ENCODE assay signal across 8 cellular contexts in the genomic region with DNA sequence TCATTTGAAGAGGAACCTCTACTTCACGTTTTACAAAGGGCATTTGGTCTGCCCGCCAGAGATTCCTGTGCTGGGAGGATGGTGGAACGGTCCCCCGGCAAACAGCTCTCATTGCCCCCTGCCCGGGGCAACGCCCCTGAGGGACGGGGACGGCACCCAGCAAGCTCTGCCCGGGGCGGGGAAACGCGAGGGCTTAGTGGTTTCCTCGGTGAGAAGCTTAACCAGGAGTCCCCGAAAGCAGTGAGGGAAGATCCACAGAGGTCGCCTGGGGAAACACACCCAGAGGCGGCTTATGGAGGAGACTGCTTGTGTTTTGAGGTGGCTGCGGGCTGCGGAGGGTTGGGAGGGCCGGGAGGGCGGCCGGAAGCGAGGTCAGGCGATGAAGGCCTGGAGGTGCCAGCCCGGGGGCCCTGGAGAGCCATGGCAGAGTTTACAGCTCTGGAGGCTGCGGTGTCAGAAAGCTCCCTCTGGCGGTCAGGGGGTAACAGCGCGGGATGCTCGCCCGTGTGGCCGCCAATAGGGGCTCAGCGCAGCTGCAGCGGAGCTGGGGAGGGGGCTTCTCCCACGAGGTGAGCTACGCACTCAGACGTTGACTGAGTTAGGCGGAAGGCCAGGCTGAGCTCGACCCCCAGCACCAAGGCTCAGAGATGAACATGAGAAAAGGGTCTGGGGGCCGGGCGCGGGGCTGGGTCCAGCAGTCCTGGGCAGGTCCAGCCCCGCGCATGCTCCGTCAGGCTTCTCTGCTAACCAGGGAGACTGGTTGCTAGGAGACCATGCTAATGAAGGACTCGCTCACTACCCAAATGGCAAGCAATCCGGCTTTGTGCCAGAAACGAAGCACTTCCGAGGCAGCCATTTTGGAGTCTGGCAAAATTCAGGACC. TPM values are rescaled to one million over a fixed set of nuclear protein-coding genes. Genes with fewer than 3 reads are reported as not detected.
A peak's percentile ranks its signal among the peaks of the same experiment; 100 is the strongest.
DNase-seq lines count a peak whose midpoint lies in the region; ATAC-seq, FAIRE-seq and TF ChIP-seq lines count a peak whose summit lies in the region.

No MANE protein-coding gene starts in this region.

- peak overlapping the region; percentile 99 for H3K27ac Mint-ChIP-seq in T-helper 17 cell

- peak; percentile 54 for ATAC-seq in GM18499 (IDR thresholded peaks at IDR 0.05; ENCODE audit: insufficient read depth, unreplicated experiment)
- peak; percentile 58 for ATAC-seq in HG02938 (IDR thresholded peaks at IDR 0.05; ENCODE audit: unreplicated experiment)
- peak; percentile 58 for ATAC-seq in T-helper 17 cell
- ATAC-seq in psoas muscle = peak; percentile 89 to 92 (median 91)

- H3K36me3 ChIP-seq in right atrium auricular region = no peaks in the 10 kb centered on the region
- H3K36me3 ChIP-seq in psoas muscle (ENCODE audit: insufficient read depth in 1 of 2, low read depth in 1 of 2) = peaks cover 0 to 7% of the 10 kb centered on the region in 2 donors

- no peaks in the 10 kb centered on the region for H3K36me3 Mint-ChIP-seq in T-helper 17 cell (ENCODE audit: low read depth)

- intact Hi-C loops in psoas muscle (cut with DNase I) = no loop called here

- DNase-seq in NCI-H1694 (lab: John Stamatoyannopoulos, UW) (peak; percentile 96), T-helper 17 cell (peak; percentile 84 to 86 (median 85)), right atrium auricular region (ENCODE audit: low spot score) (peak; percentile 100), psoas muscle (peak; percentile 97 to 98), urothelium cell line (ENCODE audit: low spot score) (peak; percentile 93)

- peaks cover 0 to 31% of the 10 kb centered on the region in 2 donors for H3K4me1 ChIP-seq in right atrium auricular region
- H3K4me1 ChIP-seq in psoas muscle = peaks cover 14% of the 10 kb centered on the region

- H3K4me3 Mint-ChIP-seq in T-helper 17 cell = peak overlapping the region; percentile 98

- peak; percentile 93 to 97 for TF ChIP-seq CTCF in right atrium auricular region (IDR thresholded peaks at IDR 0.05)
- TF ChIP-seq CTCF in psoas muscle (IDR thresholded peaks at IDR 0.05) = peak; percentile 84

- H3K27me3 Mint-ChIP-seq in T-helper 17 cell = no peaks in the 10 kb centered on the region

- H3K4me3 ChIP-seq in right atrium auricular region (peak overlapping the region; percentile 98 to 99), psoas muscle (peak overlapping the region; percentile 100)

- WGBS in psoas muscle, 3 donors = 4 to 5% (median 5%) methylated on average over 47 to 48 of the region's 48 CpGs

- H3K27me3 ChIP-seq in right atrium auricular region = no peaks in the 10 kb centered on the region
- H3K27me3 ChIP-seq in psoas muscle (ENCODE audit: insufficient read depth in 3 of 3, low read length in 2 of 3) = no peaks in the 10 kb centered on the region

- H3K9me3 ChIP-seq in T-helper 17 cell (ENCODE audit: control insufficient read depth, low read length, poor library complexity, severe bottlenecking) (no peaks in the 10 kb centered on the region), right atrium auricular region (no peaks in the 10 kb centered on the region), psoas muscle (no peaks in the 10 kb centered on the region)

- peak overlapping the region; percentile 99 for H3K27ac ChIP-seq in angular gyrus (ENCODE audit: low read depth, low read length)
- peak overlapping the region; percentile 92 to 95 for H3K27ac ChIP-seq in right atrium auricular region
- peak overlapping the region; percentile 97 for H3K27ac ChIP-seq in psoas muscle

- FAIRE-seq in urothelium cell line (lab: Jason Lieb, UNC) = no peak

- H3K4me1 Mint-ChIP-seq in T-helper 17 cell = peaks cover 29% of the 10 kb centered on the region

RNA-seq across cellular contexts. Expression of a gene that starts 0.7 kb away (rescaled TPM):
- total RNA-seq in T-helper 17 cell (10 to 100 TPM; 24.3 to 24.8 TPM), right atrium auricular region (10 to 100 TPM; 30.3 to 33.2 TPM), psoas muscle (10 to 100 TPM in 2 of 4 donors, 1 to 10 TPM in 2; 8.9 to 16.3 (median 10.2) TPM)
- polyA plus RNA-seq in psoas muscle = 10 to 100 TPM in 2 of 3 donors, 1 to 10 TPM in 1; 9.8 to 16.6 (median 12.6) TPM

RNA-seq across cellular contexts. Expression of a gene that starts 10.4 kb away (rescaled TPM):
- under 1 TPM; 0.15 to 0.31 TPM for total RNA-seq in T-helper 17 cell
- not detected for total RNA-seq in right atrium auricular region
- under 1 TPM; 0.26 to 0.40 (median 0.35) TPM for total RNA-seq in psoas muscle
- 1 to 10 TPM in 1 of 3 donors, under 1 TPM in 2; 0.08 to 1.8 (median 0.33) TPM for polyA plus RNA-seq in psoas muscle

RNA-seq across cellular contexts. Expression of a gene that starts 24.9 kb away (rescaled TPM):
- total RNA-seq in T-helper 17 cell (10 to 100 TPM; 36.2 to 42.0 TPM), right atrium auricular region (10 to 100 TPM; 55.8 to 75.0 TPM), psoas muscle (100 to 1,000 TPM in 1 of 4 donors, 10 to 100 TPM in 3; 72.6 to 107 (median 83.0) TPM)
- 100 to 1,000 TPM; 113 to 160 (median 123) TPM for polyA plus RNA-seq in psoas muscle

RNA-seq across cellular contexts. Expression of a gene that starts 37.2 kb away (rescaled TPM):
- 10 to 100 TPM; 43.8 to 45.6 TPM for total RNA-seq in T-helper 17 cell
- total RNA-seq in right atrium auricular region = under 1 TPM in 1 of 2 donors, not detected in 1; 0.79 TPM
- total RNA-seq in psoas muscle = not detected
- under 1 TPM; 0.11 to 0.23 (median 0.14) TPM for polyA plus RNA-seq in psoas muscle

RNA-seq across cellular contexts. Expression of a gene that starts 45.8 kb away (rescaled TPM):
- total RNA-seq in T-helper 17 cell = not detected
- total RNA-seq in right atrium auricular region = 10 to 100 TPM in 1 of 2 donors, 1 to 10 TPM in 1; 9.6 to 26.8 TPM
- total RNA-seq in psoas muscle = 1 to 10 TPM; 4.5 to 9.7 (median 5.4) TPM
- 1 to 10 TPM; 2.2 to 2.8 (median 2.2) TPM for polyA plus RNA-seq in psoas muscle

Comparison
In these comparisons a context has a peak if more than half of its experiments do, and no peak if none do; other contexts are left out.
1. Peak in every context shown above with its lines: DNase-seq, ATAC-seq, H3K4me3 ChIP-seq and H3K27ac ChIP-seq.